In the genomic region with DNA sequence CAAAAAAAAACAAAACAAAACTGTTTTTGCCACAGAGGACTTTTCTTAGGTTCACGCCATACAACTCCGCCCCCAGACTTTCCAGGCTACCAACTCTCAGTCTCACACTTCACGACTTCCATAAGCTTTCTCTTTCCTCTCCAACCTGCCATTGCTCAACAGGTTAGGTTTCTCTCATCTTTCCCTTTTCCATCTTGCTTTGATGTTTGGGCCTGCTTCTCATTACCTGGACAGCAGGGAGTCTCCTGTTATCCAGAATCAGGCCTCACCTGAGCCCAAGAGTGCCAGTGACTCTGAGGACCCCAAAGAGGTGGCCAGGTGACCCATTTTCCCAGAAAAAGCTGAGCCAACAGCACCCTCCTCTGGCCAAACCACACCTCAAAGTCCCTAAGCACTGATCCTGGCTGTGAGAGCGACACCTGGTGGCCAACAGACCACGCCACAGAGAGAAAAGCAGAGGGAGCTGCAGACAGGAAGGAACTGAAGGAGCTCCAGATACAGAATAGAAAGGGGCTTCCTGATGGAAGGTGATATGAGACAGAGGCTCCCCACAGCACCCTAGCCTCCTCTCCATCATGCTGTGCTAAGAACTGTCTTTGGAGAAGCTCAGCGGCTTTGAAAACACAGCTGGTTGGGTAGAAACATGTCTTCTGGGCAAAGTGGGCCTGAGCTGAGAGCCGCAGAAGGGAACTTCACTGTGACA, we compare ENCODE assay signal across 8 cellular contexts. TPM values are rescaled to one million over a fixed set of nuclear protein-coding genes. Genes with fewer than 3 reads are reported as not detected.
A peak's percentile ranks its signal among the peaks of the same experiment; 100 is the strongest.
DNase-seq lines count a peak whose midpoint lies in the region; ATAC-seq and TF ChIP-seq lines count a peak whose summit lies in the region.

No MANE protein-coding gene starts in this region.

- peak overlapping the region; percentile 56 for H3K4me2 ChIP-seq in BLaER1

- H3K4me3 ChIP-seq in BLaER1, result no peak overlapping the region
- H3K4me3 ChIP-seq in HAP-1, result no peak overlapping the region
- H3K4me3 ChIP-seq in effector memory CD4-positive, alpha-beta T cell (ENCODE audit: insufficient read depth, low read depth, low read length, poor library complexity, severe bottlenecking), result no peak overlapping the region
- no peak overlapping the region for H3K4me3 ChIP-seq in lung

- intact Hi-C loops in activated CD4-positive, alpha-beta memory T cell treated with anti-CD3 and anti-CD28 coated beads for 36 hours (cut with micrococcal nuclease), result loop anchor here (1.0 to 2.0 kb wide), 3 partner anchors 35 to 203 kb away; no protein-coding TSS in a partner anchor

- H3K27me3 ChIP-seq in BLaER1 (no peaks in the 10 kb centered on the region), HAP-1 (ENCODE audit: low read depth) (no peaks in the 10 kb centered on the region), lung (ENCODE audit: control insufficient read depth, insufficient read depth) (no peaks in the 10 kb centered on the region)
- no peaks in the 10 kb centered on the region for H3K27me3 ChIP-seq in effector memory CD4-positive, alpha-beta T cell (replicated peaks; ENCODE audit: control insufficient read depth, insufficient read depth, low read length, poor library complexity, severe bottlenecking)

- H3K36me3 Mint-ChIP-seq in activated CD4-positive, alpha-beta memory T cell treated with anti-CD3 and anti-CD28 coated beads for 36 hours, result peaks cover 14% of the 10 kb centered on the region

- ATAC-seq in lung (ENCODE audit: insufficient read depth, low FRiP score), result peak; percentile 38
- ATAC-seq in HG03565 (IDR thresholded peaks at IDR 0.05; ENCODE audit: unreplicated experiment), result no peak

- peaks cover 18% of the 10 kb centered on the region for H3K4me1 Mint-ChIP-seq in activated CD4-positive, alpha-beta memory T cell treated with anti-CD3 and anti-CD28 coated beads for 36 hours (ENCODE audit: low read depth)

- no peak overlapping the region for H3K27ac Mint-ChIP-seq in activated CD4-positive, alpha-beta memory T cell treated with anti-CD3 and anti-CD28 coated beads for 36 hours

- WGBS in lung, 2 donors, result 37 to 44% methylated on average over 7 of the region's 7 CpGs

- no peak overlapping the region for H3K4me3 Mint-ChIP-seq in activated CD4-positive, alpha-beta memory T cell treated with anti-CD3 and anti-CD28 coated beads for 36 hours

- in situ Hi-C loops in HAP-1 (cut with MboI; ENCODE audit: low sequenced_read_pairs), result loop anchor here (5.0 kb wide), 3 partner anchors 164 to 244 kb away; no protein-coding TSS in a partner anchor

- no peaks in the 10 kb centered on the region for H3K27me3 Mint-ChIP-seq in activated CD4-positive, alpha-beta memory T cell treated with anti-CD3 and anti-CD28 coated beads for 36 hours

- DNase-seq in HAP-1 (ENCODE audit: low spot score in 2 of 2) (peak; percentile 76 to 92), NCI-H82 (lab: John Stamatoyannopoulos, UW) (peak; percentile 85), lung (ENCODE audit: low spot score) (peak; percentile 88)
- DNase-seq in activated CD4-positive, alpha-beta memory T cell treated with anti-CD3 and anti-CD28 coated beads for 36 hours, result peak; percentile 89
- peak; percentile 70 to 80 (median 71) for DNase-seq in effector memory CD4-positive, alpha-beta T cell
- DNase-seq in stimulated activated CD4-positive, alpha-beta T cell treated with anti-CD3 and anti-CD28 coated beads, TNF-alpha, amount 100 ng/mL, for 48 hours (ENCODE audit: low read depth in 3 of 3), result peak; percentile 66 to 82 (median 71)

- CTCF ChIA-PET in activated CD4-positive, alpha-beta memory T cell treated with anti-CD3 and anti-CD28 coated beads for 36 hours (lab: Charles Lee), result interaction anchor here (0.6 to 9.7 kb wide), 97 partner anchors 10 to 1292 kb away, joined by 3 to 290 read pairs (median 5); a partner anchor contains a TSS

- POLR2A ChIA-PET in activated CD4-positive, alpha-beta memory T cell treated with anti-CD3 and anti-CD28 coated beads for 36 hours (lab: Charles Lee), result interaction anchor here (0.6 to 2.1 kb wide), 7 partner anchors 10 to 198 kb away, joined by 3 to 7 read pairs (median 5); a partner anchor contains a TSS

- H3K9ac ChIP-seq in BLaER1, result 0 out of 2 replicates have a peak overlapping the region, but pooled peaks have one; percentile 18

- peaks cover 30% of the 10 kb centered on the region for H3K36me3 ChIP-seq in BLaER1
- peaks cover 27% of the 10 kb centered on the region for H3K36me3 ChIP-seq in HAP-1 (replicated peaks)
- no peaks in the 10 kb centered on the region for H3K36me3 ChIP-seq in effector memory CD4-positive, alpha-beta T cell (ENCODE audit: control insufficient read depth, insufficient read depth, low read length)
- H3K36me3 ChIP-seq in lung (ENCODE audit: control insufficient read depth in 2 of 2, insufficient read depth in 2 of 2, low read length in 2 of 2), result peaks cover 0 to 14% of the 10 kb centered on the region in 2 donors

- H3K27ac ChIP-seq in BLaER1, result peak overlapping the region; percentile 37; the same call in 1 of the 2 replicates
- H3K27ac ChIP-seq in effector memory CD4-positive, alpha-beta T cell (ENCODE audit: insufficient read depth, low read length, poor library complexity, severe bottlenecking), result no peak overlapping the region
- H3K27ac ChIP-seq in lung (ENCODE audit: low read depth in 1 of 2, low read length in 1 of 2), result peak overlapping the region in 1 of 2 donors; percentile 1

- H3K9me3 Mint-ChIP-seq in activated CD4-positive, alpha-beta memory T cell treated with anti-CD3 and anti-CD28 coated beads for 36 hours, result no peaks in the 10 kb centered on the region

- H4K20me1 ChIP-seq in BLaER1, result peaks cover 7% of the 10 kb centered on the region

- peak; percentile 100 for TF ChIP-seq CTCF in lung (IDR thresholded peaks at IDR 0.05; ENCODE audit: control extremely low read depth, extremely low read depth)

- H3K4me1 ChIP-seq in BLaER1 (peaks cover 34% of the 10 kb centered on the region), HAP-1 (peaks cover 20% of the 10 kb centered on the region), lung (ENCODE audit: control insufficient read depth in 2 of 2, insufficient read depth in 2 of 2, low read length in 2 of 2) (peaks cover 0 to 3% of the 10 kb centered on the region in 2 donors)
- no peaks in the 10 kb centered on the region for H3K4me1 ChIP-seq in effector memory CD4-positive, alpha-beta T cell (ENCODE audit: control insufficient read depth, insufficient read depth, low read length, poor library complexity, severe bottlenecking)

- H3K9me3 ChIP-seq in BLaER1 (no peaks in the 10 kb centered on the region), HAP-1 (no peaks in the 10 kb centered on the region), lung (ENCODE audit: control insufficient read depth in 2 of 2, insufficient read depth in 1 of 2, low read length in 1 of 2) (no peaks in the 10 kb centered on the region)
- no peaks in the 10 kb centered on the region for H3K9me3 ChIP-seq in effector memory CD4-positive, alpha-beta T cell (ENCODE audit: control insufficient read depth, low read length)

RNA-seq across cellular contexts. Expression of a gene that starts 4.0 kb away (rescaled TPM):
- total RNA-seq in activated CD4-positive, alpha-beta memory T cell treated with anti-CD3 and anti-CD28 coated beads for 36 hours, result 10 to 100 TPM; 24.3 to 24.4 TPM
- 10 to 100 TPM in 1 of 2 donors, 1 to 10 TPM in 1; 8.4 to 14.4 TPM for total RNA-seq in lung
- 10 to 100 TPM in 1 of 2 donors, 1 to 10 TPM in 1; 6.6 to 13.8 TPM for polyA plus RNA-seq in lung

RNA-seq across cellular contexts. Expression of a gene that starts 4.1 kb away (rescaled TPM):
- total RNA-seq in activated CD4-positive, alpha-beta memory T cell treated with anti-CD3 and anti-CD28 coated beads for 36 hours, result 100 to 1,000 TPM; 318 to 323 TPM
- total RNA-seq in lung, result 100 to 1,000 TPM; 152 to 176 TPM
- 100 to 1,000 TPM; 302 to 985 TPM for polyA plus RNA-seq in lung

RNA-seq across cellular contexts. Expression of a gene that starts 6.0 kb away (rescaled TPM):
- total RNA-seq in activated CD4-positive, alpha-beta memory T cell treated with anti-CD3 and anti-CD28 coated beads for 36 hours, result 1 to 10 TPM; 3.2 to 3.8 TPM
- 100 to 1,000 TPM in 1 of 2 donors, 10 to 100 TPM in 1; 89.8 to 123 TPM for total RNA-seq in lung
- 10 to 100 TPM; 36.0 to 82.4 TPM for polyA plus RNA-seq in lung

RNA-seq across cellular contexts. Expression of a gene that starts 10.6 kb away (rescaled TPM):
- 10 to 100 TPM; 13.8 to 14.5 TPM for total RNA-seq in activated CD4-positive, alpha-beta memory T cell treated with anti-CD3 and anti-CD28 coated beads for 36 hours
- 1 to 10 TPM; 7.1 to 7.6 TPM for total RNA-seq in lung
- polyA plus RNA-seq in lung, result 1 to 10 TPM; 4.8 to 5.4 TPM

Comparison
In these comparisons a context has a peak if more than half of its experiments do, and no peak if none do; other contexts are left out.
1. RNA of a gene that starts 6.0 kb away (total RNA-seq): 89.8 to 123 TPM in lung; 3.2 to 3.8 TPM in activated CD4-positive, alpha-beta memory T cell treated with anti-CD3 and anti-CD28 coated beads for 36 hours; every median in the first group is over 10 times any median in the second.
2. Peak in every context shown above with its lines, with median percentiles within 50 percentile points of each other: DNase-seq.